Comparison of ENCODE assay signal across 21 cellular contexts in genomic region chr4:56128231-56128630, GRCh38.
DNase-seq lines count a peak whose midpoint lies in the region; ATAC-seq and TF ChIP-seq lines count a peak whose summit lies in the region.
"Had no signal": no experiment of that assay in that cellular context is flagged by ENCODE, and none has a peak within 500 bp of the region (broad histone marks: within the 10 kb centered on the region; RNA-seq: fewer than 3 reads in every experiment).

No MANE protein-coding gene starts in this region.

- no peaks in the 10 kb centered on the region for H3K9me3 Mint-ChIP-seq in stimulated activated effector memory CD8-positive, alpha-beta T cell treated with anti-CD3 and anti-CD28 coated beads, Interleukin-12 subunit alpha, Interleukin-12 subunit beta, amount 100 ng/mL, for 72 hours
- H3K9me3 Mint-ChIP-seq: activated CD4-positive, alpha-beta T cell treated with anti-CD3 and anti-CD28 coated beads, Interleukin-2, amount 10 ng/mL, durations not matched to agents 7 days and 5 days; central memory CD8-positive, alpha-beta T cell had no signal

- H2BK120ac ChIP-seq in IMR-90 (ENCODE audit: low read depth, low read length) = no peak overlapping the region

- in situ Hi-C loops in IMR-90 (cut with MboI; ENCODE audit: low sequenced_read_pairs) = no loop called here
- in situ Hi-C loops in astrocyte of the spinal cord (cut with HindIII; ENCODE audit: low sequenced_read_pairs) = no loop called here

- H4K20me1 ChIP-seq in IMR-90 (ENCODE audit: insufficient read depth, low read length) = no peaks in the 10 kb centered on the region

- H2BK20ac ChIP-seq in IMR-90 (ENCODE audit: low read depth, low read length) = no peak overlapping the region

- TF ChIP-seq RAD21 in IMR-90 (IDR thresholded peaks at IDR 0.05; ENCODE audit: low read length) = no peak

- CTCF ChIA-PET in IMR-90 (lab: Yijun Ruan, JAX) = no interaction called here

- no peak overlapping the region for H2BK15ac ChIP-seq in IMR-90 (ENCODE audit: low read depth, low read length)

- H3K27ac ChIP-seq in IMR-90 (ENCODE audit: insufficient read depth, low read length) = no peak overlapping the region
- H3K27ac ChIP-seq: heart left ventricle, sigmoid colon, suprapubic skin had no signal

- no peak overlapping the region for H3K4me3 Mint-ChIP-seq in stimulated activated effector memory CD8-positive, alpha-beta T cell treated with anti-CD3 and anti-CD28 coated beads, Interleukin-12 subunit alpha, Interleukin-12 subunit beta, amount 100 ng/mL, for 72 hours
- H3K4me3 Mint-ChIP-seq: activated CD4-positive, alpha-beta T cell treated with anti-CD3 and anti-CD28 coated beads, Interleukin-2, amount 10 ng/mL, durations not matched to agents 7 days and 5 days; central memory CD8-positive, alpha-beta T cell had no signal

- H3K4ac ChIP-seq in IMR-90 (ENCODE audit: low read depth, low read length) = no peak overlapping the region

- TF ChIP-seq CTCF in IMR-90 (conservative IDR thresholded peaks at IDR 0.05; ENCODE audit: low read depth, low read length) = no peak
- no peak for TF ChIP-seq CTCF in astrocyte of the spinal cord (IDR thresholded peaks at IDR 0.05; ENCODE audit: low read depth, low read length)
- no peak for TF ChIP-seq CTCF in fibroblast of the aortic adventitia (IDR thresholded peaks at IDR 0.05; ENCODE audit: insufficient read depth, low read length)

- H3K4me1 ChIP-seq in IMR-90 (ENCODE audit: control insufficient read depth, insufficient read depth, low read length) = no peaks in the 10 kb centered on the region; the same call in 1 of the 2 replicates
- H3K4me1 ChIP-seq: heart left ventricle, sigmoid colon, suprapubic skin had no signal

- H2AK5ac ChIP-seq in IMR-90 (ENCODE audit: low read depth, low read length) = no peak overlapping the region

- H4K91ac ChIP-seq in IMR-90 (ENCODE audit: insufficient read depth, low read depth, low read length) = no peak overlapping the region

- H3K36me3 Mint-ChIP-seq in stimulated activated effector memory CD8-positive, alpha-beta T cell treated with anti-CD3 and anti-CD28 coated beads, Interleukin-12 subunit alpha, Interleukin-12 subunit beta, amount 100 ng/mL, for 72 hours = no peaks in the 10 kb centered on the region

- H3K18ac ChIP-seq in IMR-90 (ENCODE audit: low read depth, low read length) = no peak overlapping the region

- no peaks in the 10 kb centered on the region for H3K27me3 ChIP-seq in IMR-90 (ENCODE audit: control insufficient read depth, insufficient read depth, low read length)
- H3K27me3 ChIP-seq: heart left ventricle, sigmoid colon, suprapubic skin had no signal

- H3K56ac ChIP-seq in IMR-90 (ENCODE audit: extremely low read depth, insufficient read depth, low read length) = no peak overlapping the region

- H4K5ac ChIP-seq in IMR-90 (ENCODE audit: low read depth, low read length) = no peak overlapping the region

- DNase-seq in A172 (ENCODE audit: low spot score) = peak; percentile 40
- peak; percentile 28 for DNase-seq in IMR-90
- peak; percentile 64 for DNase-seq in astrocyte of the spinal cord (ENCODE audit: low read depth, low spot score)
- DNase-seq in fibroblast of the aortic adventitia (ENCODE audit: low read depth) = peak; percentile 87
- DNase-seq in HUDEP-2 (lab: John Stamatoyannopoulos, UW; ENCODE audit: unreplicated experiment in 76 of 76) = no peak
- DNase-seq in OCI-M2 (lab: John Stamatoyannopoulos, UW; ENCODE audit: unreplicated experiment) = no peak
- no peak for DNase-seq in LoVo (ENCODE audit: low spot score)
- DNase-seq in stimulated activated effector memory CD8-positive, alpha-beta T cell treated with anti-CD3 and anti-CD28 coated beads, Interleukin-12 subunit alpha, Interleukin-12 subunit beta, amount 100 ng/mL, for 72 hours (ENCODE audit: low spot score in 2 of 2) = no peak
- DNase-seq: activated CD4-positive, alpha-beta T cell treated with anti-CD3 and anti-CD28 coated beads, Interleukin-2, amount 10 ng/mL, durations not matched to agents 7 days and 5 days; activated naive CD4-positive, alpha-beta T cell treated with anti-CD3 and anti-CD28 coated beads, Interleukin-2, amount 50 U/mL, for 16 hours; activated T-cell treated with anti-CD3 and anti-CD28 coated beads, Interleukin-2, amount 50 U/mL, for 1 hour; heart left ventricle; islet precursor cell; mesenchymal stem cell; MM.1S; NCI-H2029; NCI-H526 treated with DMSO at 0.1 percent for 48 hours; sigmoid colon; stimulated activated CD4-positive, alpha-beta T cell treated with anti-CD3 and anti-CD28 coated beads, Interleukin-4, amount 100 ng/mL, for 1 hour had no signal

- intact Hi-C loops in IMR-90 (cut with micrococcal nuclease) = no loop called here

- no peak overlapping the region for H2AK9ac ChIP-seq in IMR-90 (replicated peaks; ENCODE audit: low read depth, low read length, poor library complexity)

- H3K9me1 ChIP-seq in IMR-90 (ENCODE audit: insufficient read depth, low read length) = no peaks in the 10 kb centered on the region

- H2AFZ ChIP-seq in IMR-90 (replicated peaks; ENCODE audit: low read length, poor library complexity) = no peak overlapping the region

- dilution Hi-C loops in IMR-90 (cut with HindIII; ENCODE audit: low sequenced_read_pairs, unreplicated experiment) = no loop called here

- H2BK5ac ChIP-seq in IMR-90 (ENCODE audit: low read depth, low read length, poor library complexity, severe bottlenecking) = no peak overlapping the region

- no peak for ATAC-seq in IMR-90 (ENCODE audit: low read depth)
- no peak for ATAC-seq in stimulated activated effector memory CD8-positive, alpha-beta T cell treated with anti-CD3 and anti-CD28 coated beads, Interleukin-12 subunit alpha, Interleukin-12 subunit beta, amount 100 ng/mL, for 72 hours
- ATAC-seq: heart left ventricle had no signal

- no peak overlapping the region for H3K23ac ChIP-seq in IMR-90 (ENCODE audit: low read depth, low read length)

- no peaks in the 10 kb centered on the region for H3K79me1 ChIP-seq in IMR-90 (ENCODE audit: low read depth in 1 of 2, low read length in 2 of 2)

- H4K8ac ChIP-seq in IMR-90 (ENCODE audit: low read depth in 2 of 2, low read length in 2 of 2) = no peak overlapping the region

- no peak for TF ChIP-seq POLR2A in IMR-90 (IDR thresholded peaks at IDR 0.05; ENCODE audit: low read depth, low read length)

- no peak overlapping the region for H3K4me2 ChIP-seq in IMR-90 (ENCODE audit: low read depth, low read length)

- WGBS in IMR-90 (ENCODE audit: extremely low coverage in 2 of 2, insufficient read length in 1 of 2), 2 experiments = no CpG with 5 or more reads among the region's 2 CpGs

- POLR2A ChIA-PET in IMR-90 (lab: Charles Lee; ENCODE audit: unreplicated experiment) = no interaction called here

- no peaks in the 10 kb centered on the region for H3K36me3 ChIP-seq in IMR-90 (ENCODE audit: control insufficient read depth, insufficient read depth, low read length)
- H3K36me3 ChIP-seq: heart left ventricle, sigmoid colon, suprapubic skin had no signal

- H3K9me3 ChIP-seq in IMR-90 (ENCODE audit: control insufficient read depth, insufficient read depth, low read length) = no peaks in the 10 kb centered on the region
- H3K9me3 ChIP-seq: heart left ventricle, sigmoid colon, suprapubic skin had no signal

- H3K4me3 ChIP-seq in IMR-90 (ENCODE audit: insufficient read depth, low read depth, low read length) = no peak overlapping the region
- no peak overlapping the region for H3K4me3 ChIP-seq in astrocyte of the spinal cord (ENCODE audit: low read depth, low read length)
- no peak overlapping the region for H3K4me3 ChIP-seq in fibroblast of the aortic adventitia (ENCODE audit: low read depth, low read length)
- H3K4me3 ChIP-seq: heart left ventricle, sigmoid colon, suprapubic skin had no signal

- no peak overlapping the region for H3K27ac Mint-ChIP-seq in stimulated activated effector memory CD8-positive, alpha-beta T cell treated with anti-CD3 and anti-CD28 coated beads, Interleukin-12 subunit alpha, Interleukin-12 subunit beta, amount 100 ng/mL, for 72 hours
- H3K27ac Mint-ChIP-seq: activated CD4-positive, alpha-beta T cell treated with anti-CD3 and anti-CD28 coated beads, Interleukin-2, amount 10 ng/mL, durations not matched to agents 7 days and 5 days had no signal

- H3K14ac ChIP-seq in IMR-90 (replicated peaks; ENCODE audit: low read depth, low read length) = no peak overlapping the region

- BruUV-seq in IMR-90 (replicated peaks; lab: Mats Ljungman, UMichigan) = no TSS peak

- no peak overlapping the region for H3K9ac ChIP-seq in IMR-90 (ENCODE audit: low read depth, low read length)

- H3K4me1 Mint-ChIP-seq in stimulated activated effector memory CD8-positive, alpha-beta T cell treated with anti-CD3 and anti-CD28 coated beads, Interleukin-12 subunit alpha, Interleukin-12 subunit beta, amount 100 ng/mL, for 72 hours = no peaks in the 10 kb centered on the region
- H3K4me1 Mint-ChIP-seq: activated CD4-positive, alpha-beta T cell treated with anti-CD3 and anti-CD28 coated beads, Interleukin-2, amount 10 ng/mL, durations not matched to agents 7 days and 5 days; central memory CD8-positive, alpha-beta T cell had no signal

TF ChIP-seq in IMR-90, 13 proteins besides CTCF, POLR2A, EP300 and RAD21 (continues in another document):
- TF ChIP-seq, protein P1, sequence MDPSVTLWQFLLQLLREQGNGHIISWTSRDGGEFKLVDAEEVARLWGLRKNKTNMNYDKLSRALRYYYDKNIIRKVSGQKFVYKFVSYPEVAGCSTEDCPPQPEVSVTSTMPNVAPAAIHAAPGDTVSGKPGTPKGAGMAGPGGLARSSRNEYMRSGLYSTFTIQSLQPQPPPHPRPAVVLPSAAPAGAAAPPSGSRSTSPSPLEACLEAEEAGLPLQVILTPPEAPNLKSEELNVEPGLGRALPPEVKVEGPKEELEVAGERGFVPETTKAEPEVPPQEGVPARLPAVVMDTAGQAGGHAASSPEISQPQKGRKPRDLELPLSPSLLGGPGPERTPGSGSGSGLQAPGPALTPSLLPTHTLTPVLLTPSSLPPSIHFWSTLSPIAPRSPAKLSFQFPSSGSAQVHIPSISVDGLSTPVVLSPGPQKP (IDR thresholded peaks at IDR 0.05; ENCODE audit: borderline replicate concordance, low read depth, low read length) = no peak
- TF ChIP-seq CHD1 (IDR thresholded peaks at IDR 0.05; ENCODE audit: low read depth, low read length) (no peak), FOS (IDR thresholded peaks at IDR 0.05; ENCODE audit: low read depth, low read length) (no peak), RFX5 (IDR thresholded peaks at IDR 0.05; ENCODE audit: low read depth, low read length) (no peak), RCOR1 (IDR thresholded peaks at IDR 0.05; ENCODE audit: insufficient replicate concordance, low read length) (no peak), MAFK (IDR thresholded peaks at IDR 0.05; ENCODE audit: low read depth, low read length) (no peak), BHLHE40 (IDR thresholded peaks at IDR 0.05; ENCODE audit: low read depth, low read length) (no peak), SMC3 (IDR thresholded peaks at IDR 0.05; ENCODE audit: low read depth, low read length) (no peak), NFE2L2 (IDR thresholded peaks at IDR 0.05; ENCODE audit: low read depth, low read length) (no peak), MXI1 (IDR thresholded peaks at IDR 0.05; ENCODE audit: borderline replicate concordance, low read depth, low read length) (no peak), MAZ (IDR thresholded peaks at IDR 0.05; ENCODE audit: borderline replicate concordance, low read depth, low read length) (no peak), CEBPB (IDR thresholded peaks at IDR 0.05; ENCODE audit: low read depth, low read length) (no peak)

Comparison
In these comparisons a context has a peak if more than half of its experiments do, and no peak if none do; other contexts are left out.
1. DNase-seq: peak in A172 (single experiment), IMR-90 (single experiment), astrocyte of the spinal cord (single experiment) and fibroblast of the aortic adventitia (single experiment); none in HUDEP-2 (0 of 76), OCI-M2 (single experiment), LoVo (single experiment) and stimulated activated effector memory CD8-positive, alpha-beta T cell treated with anti-CD3 and anti-CD28 coated beads, Interleukin-12 subunit alpha, Interleukin-12 subunit beta, amount 100 ng/mL, for 72 hours (0 of 2).